Comparison of ENCODE assay signal across 10 cellular contexts in the genomic region with DNA sequence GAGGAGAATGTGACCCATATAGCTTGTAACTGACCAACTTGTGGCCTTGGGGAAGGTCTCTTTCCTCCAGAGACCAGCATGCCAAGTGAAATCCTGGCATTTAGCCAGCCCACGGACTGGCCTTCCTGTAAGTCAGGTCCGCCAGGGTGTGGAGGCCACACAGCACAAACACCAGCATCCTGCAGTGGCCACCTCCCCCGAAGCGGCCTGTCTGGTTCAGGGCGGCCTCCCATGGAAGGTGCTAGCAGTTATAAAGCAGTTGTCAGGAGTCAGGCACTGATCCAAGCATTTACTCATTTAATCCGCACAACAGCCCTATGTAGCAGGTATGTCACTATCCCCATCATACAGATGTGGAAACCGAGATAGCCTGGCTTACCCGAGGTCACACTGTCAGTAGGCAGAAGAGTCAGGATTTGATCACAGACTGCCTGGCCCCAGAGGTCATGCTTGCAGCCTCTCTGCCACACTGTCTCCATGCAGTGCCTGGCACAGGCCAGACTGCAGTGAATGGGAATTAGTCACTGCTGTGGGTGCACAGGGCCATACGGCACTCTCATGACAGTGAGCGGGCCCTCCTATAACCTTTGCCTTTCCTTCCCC. TPM values are rescaled to one million over a fixed set of nuclear protein-coding genes. Genes with fewer than 3 reads are reported as not detected.
DNase-seq lines count a peak whose midpoint lies in the region; ATAC-seq, FAIRE-seq and TF ChIP-seq lines count a peak whose summit lies in the region.
"Had no signal": no experiment of that assay in that cellular context is flagged by ENCODE, and none has a peak within 500 bp of the region (broad histone marks: within the 10 kb centered on the region; RNA-seq: fewer than 3 reads in every experiment).

No MANE protein-coding gene starts in this region.

- H3K4me1 Mint-ChIP-seq in astrocyte (ENCODE audit: low read depth, unreplicated experiment): peaks cover 36% of the 10 kb centered on the region
- H3K4me1 Mint-ChIP-seq: activated B cell treated with CpG ODN at 0.5 μM for 24 hours had no signal

- H3K4me1 ChIP-seq in astrocyte (ENCODE audit: insufficient read depth, low read length): peaks cover 57% of the 10 kb centered on the region
- peaks cover 73 to 87% (median 80%) of the 10 kb centered on the region in 3 donors for H3K4me1 ChIP-seq in skeletal muscle tissue (ENCODE audit: control insufficient read depth in 3 of 3, insufficient read depth in 3 of 3, low read length in 3 of 3)

- H3K4me3 Mint-ChIP-seq in astrocyte (ENCODE audit: unreplicated experiment): no peak overlapping the region
- H3K4me3 Mint-ChIP-seq: activated B cell treated with CpG ODN at 0.5 μM for 24 hours had no signal

- H3K9ac ChIP-seq in astrocyte (ENCODE audit: low read length) (peak overlapping the region; percentile 12), skeletal muscle tissue (ENCODE audit: low read depth in 1 of 3, low read length in 3 of 3) (peak overlapping the region in 2 of 3 donors; percentile 12 to 58)

- peaks cover 26% of the 10 kb centered on the region for H3K36me3 Mint-ChIP-seq in astrocyte (ENCODE audit: low read depth, unreplicated experiment)

- intact Hi-C loops in left cardiac atrium (cut with DNase I): loop anchor here (2.0 to 5.0 kb wide), 2 partner anchors 47 to 60 kb away; a partner anchor contains a TSS

- peak overlapping the region; percentile 38 for H3K27ac ChIP-seq in astrocyte (ENCODE audit: low read depth, low read length)
- H3K27ac ChIP-seq in skeletal muscle tissue (ENCODE audit: low read depth, low read length): peak overlapping the region; percentile 25

- H3K27me3 Mint-ChIP-seq in astrocyte (ENCODE audit: low read depth, unreplicated experiment): no peaks in the 10 kb centered on the region
- H3K27me3 Mint-ChIP-seq: activated B cell treated with CpG ODN at 0.5 μM for 24 hours had no signal

- H3K27ac Mint-ChIP-seq in astrocyte (ENCODE audit: unreplicated experiment): peak overlapping the region; percentile 66
- H3K27ac Mint-ChIP-seq: activated B cell treated with CpG ODN at 0.5 μM for 24 hours had no signal

- H4K20me1 ChIP-seq in astrocyte (ENCODE audit: insufficient read depth, low read length): peaks cover 88% of the 10 kb centered on the region

- H3K27me3 ChIP-seq in astrocyte (ENCODE audit: insufficient read depth, low read length) (no peaks in the 10 kb centered on the region), skeletal muscle tissue (ENCODE audit: control insufficient read depth in 3 of 3, insufficient read depth in 3 of 3, low read length in 3 of 3) (no peaks in the 10 kb centered on the region)

- H2AFZ ChIP-seq in astrocyte (ENCODE audit: low read depth, low read length): no peak overlapping the region

- DNase-seq in ELR (ENCODE audit: low read depth): peak; percentile 37
- no peak for DNase-seq in astrocyte (ENCODE audit: low read depth)
- peak; percentile 88 for DNase-seq in left cardiac atrium
- no peak for DNase-seq in CD1c-positive myeloid dendritic cell (ENCODE audit: extremely low spot score)
- no peak for DNase-seq in AG08395 (ENCODE audit: low spot score)
- DNase-seq in NCI-H774 (lab: John Stamatoyannopoulos, UW): no peak
- DNase-seq: activated B cell treated with CpG ODN at 0.5 μM for 24 hours, Karpas-422 had no signal

- ATAC-seq in left cardiac atrium (peak; percentile 23 to 40), GM18909 (IDR thresholded peaks at IDR 0.05; ENCODE audit: poor library complexity, unreplicated experiment) (no peak)

- H3K9me3 ChIP-seq in astrocyte (ENCODE audit: insufficient read depth, low read depth, low read length) (no peaks in the 10 kb centered on the region), skeletal muscle tissue (ENCODE audit: control insufficient read depth in 3 of 3, low read length in 3 of 3) (no peaks in the 10 kb centered on the region)

- peak overlapping the region; percentile 2 for H3K4me2 ChIP-seq in astrocyte (ENCODE audit: low read length)

- FAIRE-seq in astrocyte (lab: Jason Lieb, UNC): no peak

- no peaks in the 10 kb centered on the region for H3K9me3 Mint-ChIP-seq in astrocyte (ENCODE audit: unreplicated experiment)
- H3K9me3 Mint-ChIP-seq: activated B cell treated with CpG ODN at 0.5 μM for 24 hours had no signal

- H3K4me3 ChIP-seq in astrocyte (ENCODE audit: insufficient read depth, low read depth, low read length): no peak overlapping the region
- H3K4me3 ChIP-seq in skeletal muscle tissue (ENCODE audit: low read length in 3 of 3): no peak overlapping the region

- peaks cover 84% of the 10 kb centered on the region for H3K79me2 ChIP-seq in astrocyte (ENCODE audit: insufficient read depth, low read length)

- no peak for TF ChIP-seq CTCF in astrocyte (IDR thresholded peaks at IDR 0.05; ENCODE audit: insufficient read depth, low read depth, low read length)

- H3K36me3 ChIP-seq in astrocyte (ENCODE audit: insufficient read depth, low read length): peaks cover 54% of the 10 kb centered on the region
- peaks cover 80 to 90% (median 84%) of the 10 kb centered on the region in 3 donors for H3K36me3 ChIP-seq in skeletal muscle tissue (ENCODE audit: control insufficient read depth in 3 of 3, insufficient read depth in 3 of 3, low read length in 3 of 3)

RNA-seq across cellular contexts. Expression of a gene that starts 36.7 kb away (rescaled TPM):
- total RNA-seq in astrocyte (4.6 and 6.0 TPM in 2 replicates), left cardiac atrium (under 1 TPM; 0.77 to 0.81 TPM), skeletal muscle tissue (0.52 TPM)

Comparison
In these comparisons a context has a peak if more than half of its experiments do, and no peak if none do; other contexts are left out.
1. DNase-seq: peak in ELR (single experiment) and left cardiac atrium (single experiment); none in astrocyte (single experiment), CD1c-positive myeloid dendritic cell (single experiment), AG08395 (single experiment) and NCI-H774 (single experiment).